Comparison of ENCODE assay signal across 12 cellular contexts in the genomic region with DNA sequence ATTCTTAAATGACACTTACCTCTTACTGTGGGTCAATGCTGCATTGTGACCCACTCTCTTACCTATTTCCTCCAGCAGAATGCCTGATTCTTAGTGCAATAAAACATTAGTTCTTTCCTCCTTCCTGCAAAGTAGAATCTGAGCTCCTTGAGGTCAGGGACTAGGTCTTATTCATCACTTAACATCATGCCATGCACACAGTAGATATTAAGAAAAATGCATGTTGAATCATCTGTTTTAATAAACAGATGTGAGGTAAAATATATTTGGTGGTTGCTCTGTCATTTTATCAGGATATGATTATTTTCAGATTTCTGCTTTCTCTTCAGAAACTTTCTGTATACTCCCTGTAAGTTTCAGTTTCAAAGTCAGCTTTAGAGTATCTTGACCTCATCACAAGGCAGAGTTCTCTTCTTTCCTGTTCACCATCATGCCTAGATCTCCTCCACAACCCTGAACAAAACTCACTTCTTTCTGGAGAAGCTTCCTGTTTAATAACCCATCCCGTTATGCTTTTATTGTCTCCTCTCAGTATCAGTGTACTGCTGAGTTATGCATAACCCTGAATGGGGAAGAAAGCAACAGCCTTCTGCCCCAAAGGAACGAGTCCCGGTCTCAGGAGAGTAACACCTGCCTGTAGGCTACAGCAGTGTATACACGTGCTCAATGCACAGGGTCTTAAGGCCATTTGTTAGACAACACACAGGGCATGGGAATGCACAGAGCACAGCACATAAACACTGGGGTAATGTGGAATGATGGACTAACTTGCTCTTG. TPM values are rescaled to one million over a fixed set of nuclear protein-coding genes. Genes with fewer than 3 reads are reported as not detected.
A peak's percentile ranks its signal among the peaks of the same experiment; 100 is the strongest.
DNase-seq lines count a peak whose midpoint lies in the region; ATAC-seq, FAIRE-seq and TF ChIP-seq lines count a peak whose summit lies in the region.
"Had no signal": no experiment of that assay in that cellular context is flagged by ENCODE, and none has a peak within 500 bp of the region (broad histone marks: within the 10 kb centered on the region; RNA-seq: fewer than 3 reads in every experiment).

No MANE protein-coding gene starts in this region.

- no peaks in the 10 kb centered on the region for H3K9me3 Mint-ChIP-seq in effector memory CD8-positive, alpha-beta T cell
- H3K9me3 Mint-ChIP-seq in MCF 10A (ENCODE audit: unreplicated experiment), result no peaks in the 10 kb centered on the region

- no TSS peak for BruUV-seq in MCF 10A (replicated peaks; lab: Mats Ljungman, UMichigan)

- TF ChIP-seq EP300 in A549 (IDR thresholded peaks at IDR 0.05), result no peak

- no peaks in the 10 kb centered on the region for H3K36me3 ChIP-seq in adrenal gland (replicated peaks in 1 of 2)
- no peaks in the 10 kb centered on the region for H3K36me3 ChIP-seq in esophagus squamous epithelium
- H3K36me3 ChIP-seq: SJSA1 had no signal

- no peak for TF ChIP-seq RAD21 in A549 (conservative IDR thresholded peaks at IDR 0.05 in 1 of 2, IDR thresholded peaks at IDR 0.05 in 1 of 2)

- H3K27me3 ChIP-seq in adrenal gland (no peaks in the 10 kb centered on the region), esophagus squamous epithelium (no peaks in the 10 kb centered on the region)

- TF ChIP-seq POLR2A in A549 (IDR thresholded peaks at IDR 0.05; ENCODE audit: low read length) (no peak), adrenal gland (IDR thresholded peaks at IDR 0.05) (no peak), esophagus squamous epithelium (IDR thresholded peaks at IDR 0.05) (no peak)

- H3K4me1 ChIP-seq in A549 (peaks cover 74% of the 10 kb centered on the region), adrenal gland (replicated peaks in 1 of 2) (peaks cover 4 to 18% of the 10 kb centered on the region in 2 donors), esophagus squamous epithelium (peaks cover 0 to 35% (median 0%) of the 10 kb centered on the region in 3 donors)
- H3K4me1 ChIP-seq: SJSA1 had no signal

- peak; percentile 72 for FAIRE-seq in A549 (lab: Jason Lieb, UNC)

- CTCF ChIA-PET in A549 (lab: Yijun Ruan, JAX) (interaction anchor here (0.8 to 6.3 kb wide), 8 partner anchors 9 to 65 kb away, joined by 3 to 31 read pairs (median 6); a partner anchor contains a TSS), MCF 10A (lab: Yijun Ruan, JAX) (interaction anchor here (1.1 to 1.5 kb wide), 2 partner anchors 27 to 65 kb away, joined by 4 to 6 read pairs; no protein-coding TSS in a partner anchor)

- H3K4me1 Mint-ChIP-seq in effector memory CD8-positive, alpha-beta T cell (ENCODE audit: low read depth in 2 of 2), result peaks cover 29 to 34% of the 10 kb centered on the region in 2 donors
- H3K4me1 Mint-ChIP-seq in MCF 10A (ENCODE audit: insufficient read depth, unreplicated experiment), result no peaks in the 10 kb centered on the region

- H3K9me3 ChIP-seq in A549 (no peaks in the 10 kb centered on the region), adrenal gland (replicated peaks in 1 of 3) (no peaks in the 10 kb centered on the region), esophagus squamous epithelium (no peaks in the 10 kb centered on the region)
- H3K9me3 ChIP-seq: SJSA1 had no signal

- intact Hi-C loops in adrenal gland (cut with DNase I) (no loop called here), esophagus squamous epithelium (cut with DNase I) (no loop called here), MCF 10A (cut with micrococcal nuclease) (no loop called here)

- in situ Hi-C loops in ACHN (cut with HindIII; ENCODE audit: low pct_ligation_motif_present, low pct_unique_long_range_greater_than_20kb, low sequenced_read_pairs), result no loop called here

- DNase-seq in A549 (ENCODE audit: low read depth in 1 of 2, low spot score in 1 of 2), result no peak
- DNase-seq in effector memory CD8-positive, alpha-beta T cell, result no peak
- no peak for DNase-seq in adrenal gland
- DNase-seq in esophagus squamous epithelium (lab: John Stamatoyannopoulos, UW), result no peak
- no peak for DNase-seq in MCF 10A (ENCODE audit: unreplicated experiment)
- no peak for DNase-seq in ACHN
- DNase-seq: COR-L47, GM23248 had no signal

- peak overlapping the region; percentile 2 to 89 for H3K27ac Mint-ChIP-seq in effector memory CD8-positive, alpha-beta T cell
- H3K27ac Mint-ChIP-seq in MCF 10A (ENCODE audit: low read depth, unreplicated experiment), result no peak overlapping the region

- H3K36me3 Mint-ChIP-seq in effector memory CD8-positive, alpha-beta T cell (ENCODE audit: insufficient read depth), result peaks cover 3% of the 10 kb centered on the region
- H3K36me3 Mint-ChIP-seq in MCF 10A (ENCODE audit: insufficient read depth, unreplicated experiment), result no peaks in the 10 kb centered on the region

- TF ChIP-seq CTCF in A549 (IDR thresholded peaks at IDR 0.05), result no peak
- TF ChIP-seq CTCF in adrenal gland (IDR thresholded peaks at IDR 0.05), result no peak
- no peak for TF ChIP-seq CTCF in esophagus squamous epithelium (IDR thresholded peaks at IDR 0.05)
- no peak for TF ChIP-seq CTCF in MCF 10A (IDR thresholded peaks at IDR 0.05; ENCODE audit: unreplicated experiment)

- ATAC-seq in A549 (peak; percentile 15 to 31; a peak in 2 of 6 replicates), GM18907 (IDR thresholded peaks at IDR 0.05; ENCODE audit: unreplicated experiment) (peak; percentile 83), HG03460 (IDR thresholded peaks at IDR 0.05; ENCODE audit: unreplicated experiment) (peak; percentile 70)
- peak; percentile 56 for ATAC-seq in effector memory CD8-positive, alpha-beta T cell (replicated peaks)

- H3K4me3 ChIP-seq in A549 (no peak overlapping the region), adrenal gland (no peak overlapping the region), esophagus squamous epithelium (no peak overlapping the region)
- H3K4me3 ChIP-seq: GM23248, SJSA1 had no signal

- peak overlapping the region; percentile 70 to 73 for H3K27ac ChIP-seq in A549
- no peak overlapping the region for H3K27ac ChIP-seq in adrenal gland
- no peak overlapping the region for H3K27ac ChIP-seq in esophagus squamous epithelium
- H3K27ac ChIP-seq: GM23248, SJSA1 had no signal

- no peaks in the 10 kb centered on the region for H3K27me3 Mint-ChIP-seq in effector memory CD8-positive, alpha-beta T cell
- H3K27me3 Mint-ChIP-seq in MCF 10A (ENCODE audit: insufficient read depth, unreplicated experiment), result no peaks in the 10 kb centered on the region

- peak overlapping the region; percentile 26 to 51 for H3K4me3 Mint-ChIP-seq in effector memory CD8-positive, alpha-beta T cell
- H3K4me3 Mint-ChIP-seq in MCF 10A (ENCODE audit: unreplicated experiment), result no peak overlapping the region

- POLR2A ChIA-PET in A549 (lab: Yijun Ruan, JAX), result interaction anchor here (1.2 to 4.1 kb wide), 2 partner anchors 21 to 30 kb away, joined by 4 to 17 read pairs; a partner anchor contains a TSS
- POLR2A ChIA-PET in MCF 10A (lab: Yijun Ruan, JAX), result no interaction called here

- H3K4me2 ChIP-seq in A549, result peak overlapping the region; percentile 65

- WGBS in A549 (ENCODE audit: missing lambda C conversion rate), result 53% methylated on average over 4 of the region's 4 CpGs
- WGBS in adrenal gland, 4 donors, result 45 to 60% (median 52%) methylated on average over 3 to 4 of the region's 4 CpGs
- WGBS in esophagus squamous epithelium, 2 donors, result 30 to 50% methylated on average over 4 of the region's 4 CpGs

TF ChIP-seq in A549, 52 proteins besides CTCF, POLR2A, EP300 and RAD21 (continues in another document):
- TF ChIP-seq JUN (IDR thresholded peaks at IDR 0.05) (no peak), NPAS2 (CRISPR knock-in tag; IDR thresholded peaks at IDR 0.05; ENCODE audit: borderline replicate concordance) (no peak), FOSB (CRISPR knock-in tag; IDR thresholded peaks at IDR 0.05) (no peak), MYC (IDR thresholded peaks at IDR 0.05; ENCODE audit: borderline replicate concordance, low read length) (no peak)
- TF ChIP-seq, protein P1, sequence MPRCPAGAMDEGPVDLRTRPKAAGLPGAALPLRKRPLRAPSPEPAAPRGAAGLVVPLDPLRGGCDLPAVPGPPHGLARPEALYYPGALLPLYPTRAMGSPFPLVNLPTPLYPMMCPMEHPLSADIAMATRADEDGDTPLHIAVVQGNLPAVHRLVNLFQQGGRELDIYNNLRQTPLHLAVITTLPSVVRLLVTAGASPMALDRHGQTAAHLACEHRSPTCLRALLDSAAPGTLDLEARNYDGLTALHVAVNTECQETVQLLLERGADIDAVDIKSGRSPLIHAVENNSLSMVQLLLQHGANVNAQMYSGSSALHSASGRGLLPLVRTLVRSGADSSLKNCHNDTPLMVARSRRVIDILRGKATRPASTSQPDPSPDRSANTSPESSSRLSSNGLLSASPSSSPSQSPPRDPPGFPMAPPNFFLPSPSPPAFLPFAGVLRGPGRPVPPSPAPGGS (IDR thresholded peaks at IDR 0.05), result no peak

RNA-seq across cellular contexts. Expression of a gene that starts 30.3 kb away (rescaled TPM):
- polyA plus RNA-seq in A549 (2011; rRNA removed), result 241 and 260 TPM in 2 replicates
- polyA plus RNA-seq in A549 (2012; cell fraction: cytosol; rRNA removed), result 112 and 123 TPM in 2 replicates
- polyA plus RNA-seq in A549 (2012; cell fraction: nucleus; rRNA removed), result 60.7 and 203 TPM in 2 replicates
- polyA plus RNA-seq in A549 (2017; fragmentation: RNase III; extraction: RNeasy Plus Mini Kit Qiagen cat#74134 plus additional on column Dnase treatment), result 117 to 124 TPM (median 123 TPM) in 3 replicates
- polyA minus RNA-seq in A549 (2011; rRNA and poly(A)+ RNA removed), result 81.6 and 112 TPM in 2 replicates
- 100 to 1,000 TPM in 2 of 8 donors, 10 to 100 TPM in 6; 65.5 to 118 (median 90.3) TPM for total RNA-seq in adrenal gland
- 100 to 1,000 TPM in 1 of 3 donors, 10 to 100 TPM in 2; 58.6 to 178 (median 60.8) TPM for polyA plus RNA-seq in adrenal gland
- 10 to 100 TPM; 29.9 to 54.9 (median 37.0) TPM for total RNA-seq in esophagus squamous epithelium
- 63.4 and 90.8 TPM in 2 replicates for total RNA-seq in MCF 10A (2022)

RNA-seq across cellular contexts. Expression of a gene that starts 35.0 kb away (rescaled TPM):
- 6.3 and 6.6 TPM in 2 replicates for polyA plus RNA-seq in A549 (2011; rRNA removed)
- 0.82 and 0.83 TPM in 2 replicates for polyA plus RNA-seq in A549 (2012; cell fraction: cytosol; rRNA removed)
- 1.3 and 2.3 TPM in 2 replicates for polyA plus RNA-seq in A549 (2012; cell fraction: nucleus; rRNA removed)
- 1.6 to 2.6 TPM (median 2.5 TPM) in 3 replicates for polyA plus RNA-seq in A549 (2017; fragmentation: RNase III; extraction: RNeasy Plus Mini Kit Qiagen cat#74134 plus additional on column Dnase treatment)
- 2.8 and 3.2 TPM in 2 replicates for polyA minus RNA-seq in A549 (2011; rRNA and poly(A)+ RNA removed)
- 10 to 100 TPM; 10.5 to 30.8 (median 18.5) TPM for total RNA-seq in adrenal gland
- 1 to 10 TPM; 5.9 to 9.8 (median 7.5) TPM for polyA plus RNA-seq in adrenal gland
- total RNA-seq in esophagus squamous epithelium, result 10 to 100 TPM in 1 of 4 donors, 1 to 10 TPM in 3; 6.4 to 13.8 (median 8.1) TPM
- total RNA-seq in MCF 10A (2022), result 6.7 and 7.9 TPM in 2 replicates
- total RNA-seq: fibroblast of villous mesenchyme had no signal

RNA-seq across cellular contexts. Expression of a gene that starts 53.7 kb away (rescaled TPM):
- not detected in 2 replicates for polyA plus RNA-seq in A549 (2011; rRNA removed)
- polyA plus RNA-seq in A549 (2012; cell fraction: cytosol; rRNA removed), result not detected in 2 replicates
- 0.01 and 0.04 TPM in 2 replicates for polyA plus RNA-seq in A549 (2012; cell fraction: nucleus; rRNA removed)
- not detected in 3 replicates for polyA plus RNA-seq in A549 (2017; fragmentation: RNase III; extraction: RNeasy Plus Mini Kit Qiagen cat#74134 plus additional on column Dnase treatment)
- not detected in 2 replicates for polyA minus RNA-seq in A549 (2011; rRNA and poly(A)+ RNA removed)
- 10 to 100 TPM in 7 of 8 donors, 1 to 10 TPM in 1; 7.1 to 57.8 (median 22.3) TPM for total RNA-seq in adrenal gland
- polyA plus RNA-seq in adrenal gland, result 100 to 1,000 TPM in 1 of 3 donors, 10 to 100 TPM in 1, 1 to 10 TPM in 1; 4.7 to 140 (median 96.6) TPM
- total RNA-seq in esophagus squamous epithelium, result 10 to 100 TPM in 1 of 4 donors, 1 to 10 TPM in 3; 2.9 to 16.0 (median 3.3) TPM
- total RNA-seq in MCF 10A (2022), result not detected in 2 replicates

Comparison
In these comparisons a context has a peak if more than half of its experiments do, and no peak if none do; other contexts are left out.
1. ATAC-seq: peak in every context shown above with its lines; median percentile 83 in GM18907; 70 in HG03460; 56 in effector memory CD8-positive, alpha-beta T cell; 23 in A549.
2. H3K27ac ChIP-seq: peak in A549 (2 of 2); none in adrenal gland (0 of 5) and esophagus squamous epithelium (0 of 4).